Comparison of ENCODE assay signal across 11 cellular contexts in the genomic region with DNA sequence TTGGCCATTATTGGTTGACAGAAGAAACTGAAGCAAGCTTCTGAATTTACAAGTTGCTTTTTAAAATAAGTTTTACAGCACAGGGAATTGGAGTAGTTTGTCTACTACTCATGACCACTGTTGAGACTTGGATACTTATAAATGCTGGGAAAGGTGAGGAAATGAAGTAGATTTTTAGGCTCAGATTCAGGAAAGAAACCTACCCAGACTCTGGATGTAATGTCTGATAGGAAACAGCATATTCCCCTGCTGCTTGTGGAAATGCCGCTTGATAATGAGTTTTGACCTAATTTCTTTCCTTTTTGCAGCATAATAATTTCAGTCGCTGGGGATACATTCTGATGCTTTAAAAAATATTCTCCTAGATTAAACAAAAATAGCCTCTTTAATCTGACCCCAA. TPM values are rescaled to one million over a fixed set of nuclear protein-coding genes. Genes with fewer than 3 reads are reported as not detected.
"Had no signal": no experiment of that assay in that cellular context is flagged by ENCODE, and none has a peak within 500 bp of the region (broad histone marks: within the 10 kb centered on the region; RNA-seq: fewer than 3 reads in every experiment).

No MANE protein-coding gene starts in this region.

- H3K27me3 Mint-ChIP-seq: IgD-negative memory B cell had no signal

- H3K27ac Mint-ChIP-seq: IgD-negative memory B cell had no signal

- H3K4me3 ChIP-seq: K562 had no signal

- H3K36me3 Mint-ChIP-seq: IgD-negative memory B cell had no signal

- ATAC-seq: HepG2, K562 had no signal

- DNase-seq: IMR-90, KBM-7, KG1 had no signal

- H3K4me3 Mint-ChIP-seq: IgD-negative memory B cell had no signal

- H3K27ac ChIP-seq: HL-60, KMS-11 had no signal

- FAIRE-seq: HepG2, HTR-8/SVneo, K562 had no signal

RNA-seq across cellular contexts. Expression of a gene that starts 53.6 kb away (rescaled TPM):
- total RNA-seq: HepG2, HT-29, HT1080, IMR-90, K562 had no signal
